11 cellular contexts compared by ENCODE assay signal in genomic region chr5:147691134-147691533, GRCh38.
"Had no signal": no experiment of that assay in that cellular context is flagged by ENCODE, and none has a peak within 500 bp of the region (broad histone marks: within the 10 kb centered on the region; RNA-seq: fewer than 3 reads in every experiment).

No MANE protein-coding gene starts in this region.

- DNase-seq: effector memory CD8-positive, alpha-beta T cell; gastrocnemius medialis; naive thymus-derived CD4-positive, alpha-beta T cell; right cardiac atrium; stimulated activated CD4-positive, alpha-beta T cell treated with anti-CD3 and anti-CD28 coated beads, Interleukin-2, amount 100 ng/mL, for 48 hours; stimulated activated naive CD4-positive, alpha-beta T cell treated with Interleukin-2 at 50 U/mL for 16 hours; tibial artery; upper lobe of left lung; uterus had no signal

- H3K27ac Mint-ChIP-seq: dendritic cell treated with granulocyte-macrophage colony-stimulating factor and Interleukin-4, amounts not matched to agents 40 ng/mL and 50 ng/mL, for 4 days; effector memory CD8-positive, alpha-beta T cell; naive thymus-derived CD4-positive, alpha-beta T cell had no signal

- H3K36me3 Mint-ChIP-seq: naive thymus-derived CD4-positive, alpha-beta T cell had no signal

- H3K4me3 Mint-ChIP-seq: dendritic cell treated with granulocyte-macrophage colony-stimulating factor and Interleukin-4, amounts not matched to agents 40 ng/mL and 50 ng/mL, for 4 days; effector memory CD8-positive, alpha-beta T cell; naive thymus-derived CD4-positive, alpha-beta T cell; neural crest cell had no signal

- H3K9me3 Mint-ChIP-seq: dendritic cell treated with granulocyte-macrophage colony-stimulating factor and Interleukin-4, amounts not matched to agents 40 ng/mL and 50 ng/mL, for 4 days; effector memory CD8-positive, alpha-beta T cell; neural crest cell had no signal

- ATAC-seq: effector memory CD8-positive, alpha-beta T cell; gastrocnemius medialis; naive thymus-derived CD4-positive, alpha-beta T cell; right cardiac atrium had no signal

- H3K27me3 Mint-ChIP-seq: dendritic cell treated with granulocyte-macrophage colony-stimulating factor and Interleukin-4, amounts not matched to agents 40 ng/mL and 50 ng/mL, for 4 days; effector memory CD8-positive, alpha-beta T cell; naive thymus-derived CD4-positive, alpha-beta T cell had no signal
